Comparison of ENCODE assay signal across 26 cellular contexts in genomic region chr4:54654753-54655152, GRCh38. TPM values are rescaled to one million over a fixed set of nuclear protein-coding genes. Genes with fewer than 3 reads are reported as not detected.
"Had no signal": no experiment of that assay in that cellular context is flagged by ENCODE, and none has a peak within 500 bp of the region (broad histone marks: within the 10 kb centered on the region; RNA-seq: fewer than 3 reads in every experiment).

No MANE protein-coding gene starts in this region.

- H3K4me3 ChIP-seq: esophagus squamous epithelium, gastrocnemius medialis, heart right ventricle, left lung, lower lobe of right lung, mucosa of descending colon had no signal

- ATAC-seq: effector memory CD8-positive, alpha-beta T cell; esophagus mucosa; gastrocnemius medialis; heart right ventricle; left cardiac atrium; left lung; left ventricle myocardium superior; lower lobe of right lung; mucosa of descending colon; naive thymus-derived CD8-positive, alpha-beta T cell had no signal

- H3K9me3 ChIP-seq: esophagus squamous epithelium, gastrocnemius medialis, heart right ventricle, left lung, lower lobe of right lung, mucosa of descending colon had no signal

- FAIRE-seq: endometrium, islet of Langerhans, keratinocyte had no signal

- H3K36me3 ChIP-seq: esophagus squamous epithelium, gastrocnemius medialis, heart right ventricle, left lung, lower lobe of right lung had no signal

- DNase-seq: cortex of kidney; effector CD8-positive, alpha-beta T cell; effector memory CD8-positive, alpha-beta T cell; endodermal cell; erythroblast; esophagus squamous epithelium; foreskin fibroblast; foreskin melanocyte; gastrocnemius medialis; glutamatergic neuron; head of caudate nucleus; heart right ventricle; hippocampal formation; left cardiac atrium; left lung; left ventricle myocardium superior; lower lobe of right lung; mesenchymal stem cell; mucosa of descending colon; naive B cell; naive thymus-derived CD8-positive, alpha-beta T cell had no signal

- H3K27ac ChIP-seq: epithelial cell of prostate, esophagus squamous epithelium, gastrocnemius medialis, heart right ventricle, left lung, lower lobe of right lung had no signal

RNA-seq across cellular contexts. Expression of gene KIT, which starts 3.0 kb away (rescaled TPM):
- polyA plus RNA-seq: naive thymus-derived CD8-positive, alpha-beta T cell had no signal
